22 cellular contexts compared by ENCODE assay signal in genomic region chr9:117523531-117524153, GRCh38.
DNase-seq lines count a peak whose midpoint lies in the region; ATAC-seq, FAIRE-seq and TF ChIP-seq lines count a peak whose summit lies in the region.
"Had no signal": no experiment of that assay in that cellular context is flagged by ENCODE, and none has a peak within 500 bp of the region (broad histone marks: within the 10 kb centered on the region; RNA-seq: fewer than 3 reads in every experiment).

No MANE protein-coding gene starts in this region.

- ATAC-seq in HepG2: peak; percentile 72
- no peak for ATAC-seq in GM18870 (IDR thresholded peaks at IDR 0.05; ENCODE audit: unreplicated experiment)
- ATAC-seq in HG03442 (IDR thresholded peaks at IDR 0.05; ENCODE audit: unreplicated experiment): no peak
- ATAC-seq: Right ventricle myocardium inferior, T-cell had no signal

- no peak overlapping the region for H3K4me2 ChIP-seq in HepG2 (ENCODE audit: low read depth, low read length)
- H3K4me2 ChIP-seq: SK-N-SH had no signal

- POLR2A ChIA-PET in HepG2 (lab: Yijun Ruan, JAX): no interaction called here

- no peak overlapping the region for H3K27ac Mint-ChIP-seq in CD14-positive monocyte
- H3K27ac Mint-ChIP-seq: T-cell had no signal

- no peak for TF ChIP-seq RAD21 in HepG2 (CRISPR knock-in tag; IDR thresholded peaks at IDR 0.05)

- no peak for TF ChIP-seq POLR2A in HepG2 (IDR thresholded peaks at IDR 0.05; ENCODE audit: insufficient read depth in 1 of 2, low read depth in 2 of 2, low read length in 2 of 2)

- H3K9me3 ChIP-seq in HepG2 (ENCODE audit: low read length): no peaks in the 10 kb centered on the region
- H3K9me3 ChIP-seq: SK-N-SH had no signal

- in situ Hi-C loops in HepG2 (cut with HindIII; ENCODE audit: extremely low pct_ligation_motif_present, low pct_unique_long_range_greater_than_20kb): no loop called here

- no peak overlapping the region for H3K9ac ChIP-seq in HepG2 (ENCODE audit: insufficient read depth, low read depth, low read length)
- H3K9ac ChIP-seq: SK-N-SH had no signal

- no peaks in the 10 kb centered on the region for H3K36me3 ChIP-seq in HepG2 (replicated peaks in 1 of 2; ENCODE audit: control insufficient read depth in 1 of 2, insufficient read depth in 2 of 2, low read length in 2 of 2)

- intact Hi-C loops in HepG2 (cut with micrococcal nuclease; ENCODE audit: unreplicated experiment) (no loop called here), CD14-positive monocyte (cut with micrococcal nuclease) (no loop called here)

- no peak overlapping the region for H3K4me3 Mint-ChIP-seq in CD14-positive monocyte
- H3K4me3 Mint-ChIP-seq: T-cell had no signal

- H3K9me3 Mint-ChIP-seq in CD14-positive monocyte: peaks cover 0 to 6% (median 0%) of the 10 kb centered on the region in 7 donors

- TF ChIP-seq EP300 in HepG2 (IDR thresholded peaks at IDR 0.05; ENCODE audit: low read depth in 2 of 2, low read length in 2 of 2): no peak
- TF ChIP-seq EP300 in HepG2 (CRISPR knock-in tag; IDR thresholded peaks at IDR 0.05; ENCODE audit: borderline replicate concordance): no peak

- H3K4me1 Mint-ChIP-seq in CD14-positive monocyte: no peaks in the 10 kb centered on the region
- H3K4me1 Mint-ChIP-seq: T-cell had no signal

- 4% methylated on average over 2 of the region's 2 CpGs for WGBS in HepG2 (ENCODE audit: low lambda C conversion rate)

- H2AFZ ChIP-seq in HepG2 (ENCODE audit: low read length): no peak overlapping the region

- H3K27me3 Mint-ChIP-seq in CD14-positive monocyte (ENCODE audit: low read depth in 3 of 3): peaks cover 0 to 1% (median 0%) of the 10 kb centered on the region in 3 donors
- H3K27me3 Mint-ChIP-seq: T-cell had no signal

- no peaks in the 10 kb centered on the region for H3K36me3 Mint-ChIP-seq in CD14-positive monocyte
- H3K36me3 Mint-ChIP-seq: T-cell had no signal

- no peaks in the 10 kb centered on the region for H3K27me3 ChIP-seq in HepG2 (ENCODE audit: control insufficient read depth in 1 of 2, insufficient read depth in 2 of 2, low read length in 2 of 2)

- TF ChIP-seq CTCF in HepG2 (CRISPR knock-in tag; IDR thresholded peaks at IDR 0.05): no peak
- TF ChIP-seq CTCF in CD14-positive monocyte (IDR thresholded peaks at IDR 0.05): no peak

- no peaks in the 10 kb centered on the region for H4K20me1 ChIP-seq in HepG2 (ENCODE audit: insufficient read depth, low read length)

- no peaks in the 10 kb centered on the region for H3K79me2 ChIP-seq in HepG2 (ENCODE audit: insufficient read depth, low read length)

- no TSS peak for BruUV-seq in HepG2 (replicated peaks; lab: Mats Ljungman, UMichigan)

- H3K27ac ChIP-seq in HepG2 (ENCODE audit: extremely low read length, insufficient read depth, low read length): no peak overlapping the region
- H3K27ac ChIP-seq: 22Rv1, C4-2B had no signal

- H3K4me1 ChIP-seq in HepG2 (ENCODE audit: insufficient read depth, low read length): no peaks in the 10 kb centered on the region; the same call in 1 of the 2 replicates

- no peak overlapping the region for H3K4me3 ChIP-seq in HepG2 (replicated peaks in 1 of 3; ENCODE audit: insufficient read depth in 1 of 3, low read depth in 2 of 3, low read length in 3 of 3)

- DNase-seq in DMS 273 (lab: John Stamatoyannopoulos, UW; ENCODE audit: unreplicated experiment) (peak; percentile 21), DMS 273 treated with DMSO at 0.1 percent for 48 hours (lab: John Stamatoyannopoulos, UW) (no peak), NCI-H146 (lab: John Stamatoyannopoulos, UW) (peak; percentile 30), OCI-M1 (lab: John Stamatoyannopoulos, UW) (peak; percentile 3), HepG2 (ENCODE audit: low spot score) (no peak), CD14-positive monocyte (ENCODE audit: low spot score) (no peak)
- DNase-seq: AML-193; IMR-90; NCI-H1048; NCI-H1436; NCI-H2029 treated with DMSO at 0.1 percent for 48 hours; NK-92 treated with Interleukin-12 subunit alpha and Interleukin-12 subunit beta, amount 100 ng/mL, for 24 hours; SK-N-SH; T-cell had no signal

- CTCF ChIA-PET in HepG2 (lab: Yijun Ruan, JAX; ENCODE audit: low intra/inter-chr PET ratio, low total read pairs): no interaction called here

- FAIRE-seq in HepG2 (lab: Jason Lieb, UNC): no peak
- FAIRE-seq: GM12891, H1, RCC 7860 had no signal

TF ChIP-seq in HepG2, 621 proteins besides CTCF, POLR2A, EP300 and RAD21:
- TF ChIP-seq CEBPG (CRISPR knock-in tag; IDR thresholded peaks at IDR 0.05): peak; percentile 36
- TF ChIP-seq PRMT3 (CRISPR knock-in tag; IDR thresholded peaks at IDR 0.05; ENCODE audit: borderline replicate concordance, low read depth): no peak
- TF ChIP-seq CEBPB (IDR thresholded peaks at IDR 0.05; ENCODE audit: borderline replicate concordance, low read depth, low read length): peak; percentile 58; the same call in 1 of the 2 replicates

Comparison
In these comparisons a context has a peak if more than half of its experiments do, and no peak if none do; other contexts are left out.
1. DNase-seq: peak in DMS 273 (single experiment), NCI-H146 (single experiment) and OCI-M1 (single experiment); none in DMS 273 treated with DMSO at 0.1 percent for 48 hours (single experiment), HepG2 (single experiment) and CD14-positive monocyte (single experiment).